ENCODE assay signal across 29 cellular contexts in the genomic region with DNA sequence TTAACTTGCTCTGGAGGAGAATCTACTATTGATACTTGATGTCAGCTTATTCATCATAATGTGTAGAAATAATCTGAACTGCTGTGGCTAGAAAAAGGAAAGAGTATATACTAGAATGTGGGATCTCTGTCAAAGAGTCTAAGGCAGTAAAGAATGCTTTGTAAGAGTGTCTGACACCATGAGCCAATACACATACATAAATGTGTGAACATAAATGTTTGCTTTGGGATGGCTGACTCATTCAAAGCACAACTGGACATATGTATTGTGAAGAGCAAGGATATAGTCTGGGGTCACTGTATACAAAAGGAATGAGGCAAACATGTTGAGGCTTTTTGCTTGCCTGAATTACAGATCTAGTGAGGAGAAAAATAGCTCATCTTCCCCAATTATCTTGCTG.
"Had no signal": no experiment of that assay in that cellular context is flagged by ENCODE, and none has a peak within 500 bp of the region (broad histone marks: within the 10 kb centered on the region; RNA-seq: fewer than 3 reads in every experiment).

No MANE protein-coding gene starts in this region.

- ATAC-seq: activated naive CD4-positive, alpha-beta T cell treated with anti-CD3 and anti-CD28 coated beads, Interleukin-2, amount 50 U/mL, for 72 hours; activated T-cell treated with anti-CD3 and anti-CD28 coated beads, Interleukin-2, amount 50 U/mL, for 4 hours; body of pancreas; Panc1 had no signal

- H3K9me3 ChIP-seq: adrenal gland, body of pancreas, breast epithelium, SJSA1, SK-N-SH had no signal

- H3K9ac ChIP-seq: KMS-11, SK-N-SH had no signal

- H3K4me1 ChIP-seq: adrenal gland, body of pancreas, breast epithelium, SJSA1 had no signal

- H3K27me3 Mint-ChIP-seq: activated CD4-positive, alpha-beta T cell treated with anti-CD3 and anti-CD28 coated beads, Interleukin-2, amount 10 ng/mL, durations not matched to agents 7 days and 5 days had no signal

- H3K4me1 Mint-ChIP-seq: activated CD4-positive, alpha-beta T cell treated with anti-CD3 and anti-CD28 coated beads, Interleukin-2, amount 10 ng/mL, durations not matched to agents 7 days and 5 days had no signal

- H3K36me3 Mint-ChIP-seq: activated naive CD4-positive, alpha-beta T cell treated with anti-CD3 and anti-CD28 coated beads, Interleukin-2, amount 50 U/mL, for 72 hours had no signal

- H3K27me3 ChIP-seq: adrenal gland, body of pancreas, breast epithelium, SJSA1 had no signal

- H3K36me3 ChIP-seq: adrenal gland, breast epithelium, SJSA1 had no signal

- H3K27ac ChIP-seq: adrenal gland, body of pancreas, breast epithelium, KMS-11, SJSA1 had no signal

- H3K27ac Mint-ChIP-seq: activated CD4-positive, alpha-beta T cell treated with anti-CD3 and anti-CD28 coated beads, Interleukin-2, amount 10 ng/mL, durations not matched to agents 7 days and 5 days; activated naive CD4-positive, alpha-beta T cell treated with anti-CD3 and anti-CD28 coated beads for 36 hours; activated naive CD4-positive, alpha-beta T cell treated with anti-CD3 and anti-CD28 coated beads, Interleukin-2, amount 50 U/mL, for 72 hours; activated T-helper 1 cell treated with anti-CD3 and anti-CD28 coated beads, Interleukin-12 subunit alpha, Interleukin-12 subunit beta, Interleukin-2, Interleukin-4 antibody, amounts not matched to agents 30 ng/mL and 10 ng/mL and 1 ng/mL, durations not matched to agents 14 hours and 24 hours and 36 hours; T-helper 1 cell treated with Interleukin-12 subunit alpha and Interleukin-12 subunit beta and Interleukin-4 antibody, amounts not matched to agents 30 μg/mL and 1 μg/mL, for 36 hours; T-helper 2 cell treated with Interferon-gamma antibody and Interleukin-4, amounts not matched to agents 5 μg/mL and 100 μg/mL, for 36 hours had no signal

- H3K9me3 Mint-ChIP-seq: activated CD4-positive, alpha-beta T cell treated with anti-CD3 and anti-CD28 coated beads, Interleukin-2, amount 10 ng/mL, durations not matched to agents 7 days and 5 days; activated naive CD4-positive, alpha-beta T cell treated with anti-CD3 and anti-CD28 coated beads for 36 hours; activated T-cell treated with anti-CD3 and anti-CD28 coated beads, Interleukin-2, amount 50 U/mL, for 4 hours; activated T-helper 1 cell treated with anti-CD3 and anti-CD28 coated beads, Interleukin-12 subunit alpha, Interleukin-12 subunit beta, Interleukin-2, Interleukin-4 antibody, amounts not matched to agents 30 ng/mL and 10 ng/mL and 1 ng/mL, durations not matched to agents 14 hours and 24 hours and 36 hours; T-helper 1 cell treated with Interleukin-12 subunit alpha and Interleukin-12 subunit beta and Interleukin-4 antibody, amounts not matched to agents 30 μg/mL and 1 μg/mL, for 36 hours; T-helper 2 cell treated with Interferon-gamma antibody and Interleukin-4, amounts not matched to agents 5 μg/mL and 100 μg/mL, for 36 hours had no signal

- H3K4me3 Mint-ChIP-seq: activated CD4-positive, alpha-beta T cell treated with anti-CD3 and anti-CD28 coated beads, Interleukin-2, amount 10 ng/mL, durations not matched to agents 7 days and 5 days; activated naive CD4-positive, alpha-beta T cell treated with anti-CD3 and anti-CD28 coated beads for 36 hours; activated T-cell treated with anti-CD3 and anti-CD28 coated beads, Interleukin-2, amount 50 U/mL, for 4 hours; activated T-helper 1 cell treated with anti-CD3 and anti-CD28 coated beads, Interleukin-12 subunit alpha, Interleukin-12 subunit beta, Interleukin-2, Interleukin-4 antibody, amounts not matched to agents 30 ng/mL and 10 ng/mL and 1 ng/mL, durations not matched to agents 14 hours and 24 hours and 36 hours; T-helper 1 cell treated with Interleukin-12 subunit alpha and Interleukin-12 subunit beta and Interleukin-4 antibody, amounts not matched to agents 30 μg/mL and 1 μg/mL, for 36 hours; T-helper 2 cell treated with Interferon-gamma antibody and Interleukin-4, amounts not matched to agents 5 μg/mL and 100 μg/mL, for 36 hours had no signal

- DNase-seq: activated CD4-positive, alpha-beta T cell treated with anti-CD3 and anti-CD28 coated beads, Interleukin-2, amount 10 ng/mL, durations not matched to agents 7 days and 5 days; activated CD4-positive, alpha-beta T cell treated with anti-CD3 and anti-CD28 coated beads, Interleukin-2, amount 50 U/mL, for 48 hours; activated CD8-positive, alpha-beta memory T cell treated with anti-CD3 and anti-CD28 coated beads, Interleukin-2, amount 50 U/mL, for 4 hours; activated gamma-delta T cell treated with Interleukin-2 at 50 U/mL for 16 hours; activated naive CD4-positive, alpha-beta T cell treated with anti-CD3 and anti-CD28 coated beads for 36 hours; activated T-cell treated with anti-CD3 and anti-CD28 coated beads for 4 hours; activated T-cell treated with anti-CD3 and anti-CD28 coated beads, Interleukin-2, amount 50 U/mL, for 4 hours; adrenal gland; body of pancreas; caudate nucleus; cerebellar nuclear complex; NCI-H1092 treated with DMSO at 0.1 percent for 48 hours; NCI-H1417; NCI-H1694; NCI-H1930; NCI-H2081 treated with DMSO at 0.1 percent for 48 hours; NCI-H2171; NCI-H510A; NCI-H526; SHP77 treated with DMSO at 0.1 percent for 48 hours; SK-N-SH had no signal

- H3K4me3 ChIP-seq: adrenal gland, body of pancreas, breast epithelium, SJSA1 had no signal
